In genomic region chr12:28987538-28988383, GRCh38 we compare ENCODE assay signal across 18 cellular contexts.
"Had no signal": no experiment of that assay in that cellular context is flagged by ENCODE, and none has a peak within 500 bp of the region (broad histone marks: within the 10 kb centered on the region; RNA-seq: fewer than 3 reads in every experiment).

No MANE protein-coding gene starts in this region.

- H3K4me1 ChIP-seq: uterus had no signal

- ATAC-seq: activated naive CD4-positive, alpha-beta T cell treated with anti-CD3 and anti-CD28 coated beads, Interleukin-2, amount 50 U/mL, for 72 hours; activated T-cell treated with anti-CD3 and anti-CD28 coated beads, Interleukin-2, amount 50 U/mL, for 72 hours; stimulated activated naive B cell treated with anti-CD40 and anti-IgM and Interleukin-4, amounts not matched to agents 10 μg/mL and 1 μg/mL and 100 μg/mL, for 72 hours; WTC11 had no signal

- H3K27me3 ChIP-seq: tibial nerve, uterus had no signal

- H3K27ac ChIP-seq: uterus had no signal

- H3K4me3 ChIP-seq: tibial nerve, uterus had no signal

- DNase-seq: activated CD4-positive, alpha-beta T cell treated with anti-CD3 and anti-CD28 coated beads for 48 hours; activated CD8-positive, alpha-beta memory T cell treated with anti-CD3 and anti-CD28 coated beads, Interleukin-2, amount 50 U/mL, for 48 hours; activated gamma-delta T cell; activated T-cell treated with anti-CD3 and anti-CD28 coated beads, Interleukin-2, amount 50 U/mL, for 72 hours; amygdala; cerebellar nuclear complex; erythroblast; hypothalamus; kidney; stimulated activated CD4-positive, alpha-beta T cell treated with anti-CD3 and anti-CD28 coated beads, Interleukin-15, amount 100 ng/mL, for 24 hours; stimulated activated CD4-positive, alpha-beta T cell treated with anti-CD3 and anti-CD28 coated beads, Interleukin-4, amount 100 ng/mL, for 1 hour; stimulated activated naive B cell treated with anti-CD40 and anti-IgM and Interleukin-4, amounts not matched to agents 10 μg/mL and 1 μg/mL and 100 μg/mL, for 72 hours; substantia nigra; T-helper 2 cell; uterus had no signal

- H3K36me3 ChIP-seq: tibial nerve, uterus had no signal

- H3K9me3 ChIP-seq: tibial nerve, uterus had no signal

- FAIRE-seq: kidney had no signal
